8 cellular contexts compared by ENCODE assay signal in the genomic region with DNA sequence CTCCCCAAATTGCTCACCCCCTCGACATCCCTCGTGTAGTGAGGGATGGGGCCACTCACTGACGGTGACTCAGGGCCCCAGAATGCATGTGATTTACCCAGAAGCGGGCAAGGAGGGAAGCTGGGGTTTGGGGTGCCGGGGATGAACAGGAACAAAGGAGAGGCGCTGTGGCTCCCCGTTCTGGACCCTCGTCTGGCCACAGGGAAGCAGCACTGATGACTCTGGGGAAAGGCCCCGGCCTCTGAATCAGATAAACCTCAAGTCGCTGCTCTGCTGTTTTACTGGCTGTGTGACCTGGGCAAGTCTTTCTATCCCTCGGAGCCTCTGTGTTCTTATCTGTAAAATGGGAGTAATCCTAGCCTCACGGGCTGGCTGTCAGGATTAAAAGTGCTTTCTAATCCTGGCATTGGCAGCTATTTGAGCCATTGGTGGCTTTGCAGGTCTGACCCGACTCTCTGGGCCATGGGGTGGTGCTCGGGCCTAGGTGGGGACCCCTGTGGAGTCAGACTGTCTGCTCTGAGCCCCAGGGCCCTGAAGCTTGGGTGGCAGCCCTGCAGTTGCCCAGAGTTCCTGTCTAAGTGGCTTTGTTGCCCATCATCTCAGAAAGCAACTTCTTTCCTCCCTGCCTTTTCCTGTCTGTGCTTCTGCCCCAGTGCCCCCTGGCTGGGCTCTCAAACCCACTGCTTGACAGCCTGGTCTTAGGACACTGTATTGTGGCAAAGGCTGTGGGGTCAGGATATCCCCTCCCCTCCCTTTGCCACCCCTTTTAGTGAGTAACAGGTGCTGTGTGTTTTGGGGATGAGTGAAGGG. TPM values are rescaled to one million over a fixed set of nuclear protein-coding genes. Genes with fewer than 3 reads are reported as not detected.
DNase-seq lines count a peak whose midpoint lies in the region; ATAC-seq and TF ChIP-seq lines count a peak whose summit lies in the region.

No MANE protein-coding gene starts in this region.

- H3K9me2 ChIP-seq in GM23338 (ENCODE audit: insufficient read depth): no peaks in the 10 kb centered on the region

- H3K9me3 ChIP-seq in heart right ventricle (no peaks in the 10 kb centered on the region), muscle layer of duodenum (ENCODE audit: control insufficient read depth in 1 of 2, low read length in 2 of 2) (no peaks in the 10 kb centered on the region), upper lobe of right lung (no peaks in the 10 kb centered on the region)

- 87 to 91% methylated on average over 14 of the region's 14 CpGs for WGBS in heart right ventricle, 2 donors

- in situ Hi-C loops in GM13976 (cut with MboI; ENCODE audit: low sequenced_read_pairs, unreplicated experiment): no loop called here

- H2AFZ ChIP-seq in GM23338: no peak overlapping the region

- H3K27ac Mint-ChIP-seq in activated naive CD8-positive, alpha-beta T cell: peak overlapping the region; percentile 97
- H3K27ac Mint-ChIP-seq in GM23338: no peak overlapping the region

- no peak for ATAC-seq in heart right ventricle
- ATAC-seq in Right ventricle myocardium superior (ENCODE audit: poor library complexity): no peak
- no peak for ATAC-seq in upper lobe of right lung
- no peak for ATAC-seq in GM23338
- ATAC-seq in HG02759 (IDR thresholded peaks at IDR 0.05; ENCODE audit: unreplicated experiment): no peak

- H3K4me1 ChIP-seq in heart right ventricle (peaks cover 10 to 94% (median 83%) of the 10 kb centered on the region in 9 donors), muscle layer of duodenum (ENCODE audit: control insufficient read depth in 1 of 2, insufficient read depth in 2 of 2, low read length in 2 of 2) (peaks cover 3 to 44% of the 10 kb centered on the region in 2 donors), upper lobe of right lung (peaks cover 66% of the 10 kb centered on the region), GM23338 (ENCODE audit: insufficient read depth) (no peaks in the 10 kb centered on the region; the same call in 1 of the 2 replicates)

- peaks cover 80% of the 10 kb centered on the region for H3K4me1 Mint-ChIP-seq in activated naive CD8-positive, alpha-beta T cell (ENCODE audit: low read depth)
- H3K4me1 Mint-ChIP-seq in GM23338: peaks cover 20% of the 10 kb centered on the region; the same call in 2 of the 3 replicates

- intact Hi-C loops in heart right ventricle (cut with DNase I): no loop called here
- intact Hi-C loops in Right ventricle myocardium superior (cut with DNase I): no loop called here
- intact Hi-C loops in upper lobe of right lung (cut with DNase I): no loop called here

- no peaks in the 10 kb centered on the region for H3K27me3 Mint-ChIP-seq in activated naive CD8-positive, alpha-beta T cell
- H3K27me3 Mint-ChIP-seq in GM23338 (ENCODE audit: insufficient read depth, low read depth, poor library complexity): peaks cover 18% of the 10 kb centered on the region

- DNase-seq in heart right ventricle: no peak
- no peak for DNase-seq in Right ventricle myocardium superior
- no peak for DNase-seq in upper lobe of right lung
- no peak for DNase-seq in GM13976 (ENCODE audit: low spot score)
- no peak for DNase-seq in GM23338 (ENCODE audit: low spot score)

- peaks cover 0 to 28% (median 0%) of the 10 kb centered on the region in 9 donors for H3K36me3 ChIP-seq in heart right ventricle
- H3K36me3 ChIP-seq in muscle layer of duodenum (ENCODE audit: control insufficient read depth in 1 of 2, insufficient read depth in 2 of 2, low read length in 2 of 2): no peaks in the 10 kb centered on the region
- H3K36me3 ChIP-seq in upper lobe of right lung: no peaks in the 10 kb centered on the region
- H3K36me3 ChIP-seq in GM23338 (ENCODE audit: insufficient read depth): no peaks in the 10 kb centered on the region; the same call in 1 of the 2 replicates

- no peak overlapping the region for H3K4me2 ChIP-seq in GM23338

- peaks cover 16% of the 10 kb centered on the region for H3K36me3 Mint-ChIP-seq in activated naive CD8-positive, alpha-beta T cell
- no peaks in the 10 kb centered on the region; the same call in 2 of the 3 replicates for H3K36me3 Mint-ChIP-seq in GM23338 (ENCODE audit: low read depth)

- TF ChIP-seq CTCF in heart right ventricle (IDR thresholded peaks at IDR 0.05) (no peak), upper lobe of right lung (IDR thresholded peaks at IDR 0.05) (no peak), GM13976 (IDR thresholded peaks at IDR 0.05; ENCODE audit: borderline replicate concordance, control extremely low read depth, extremely low read depth, insufficient read depth, missing control alignments) (no peak), GM23338 (conservative IDR thresholded peaks at IDR 0.05; ENCODE audit: low read depth in 2 of 2) (no peak)

- peak overlapping the region; percentile 77 for H3K4me3 Mint-ChIP-seq in activated naive CD8-positive, alpha-beta T cell
- H3K4me3 Mint-ChIP-seq in GM23338: no peak overlapping the region

- peak overlapping the region in 1 of 10 donors; percentile 94 for H3K4me3 ChIP-seq in heart right ventricle
- H3K4me3 ChIP-seq in muscle layer of duodenum (ENCODE audit: low read depth in 1 of 2, low read length in 2 of 2): no peak overlapping the region
- H3K4me3 ChIP-seq in upper lobe of right lung: no peak overlapping the region
- no peak overlapping the region for H3K4me3 ChIP-seq in GM23338

- peaks cover 0 to 2% (median 0%) of the 10 kb centered on the region in 7 donors for H3K27me3 ChIP-seq in heart right ventricle
- H3K27me3 ChIP-seq in muscle layer of duodenum (ENCODE audit: low read depth, low read length): no peaks in the 10 kb centered on the region
- no peaks in the 10 kb centered on the region for H3K27me3 ChIP-seq in upper lobe of right lung
- H3K27me3 ChIP-seq in GM23338 (ENCODE audit: insufficient read depth): peaks cover 19% of the 10 kb centered on the region

- H3K27ac ChIP-seq in heart right ventricle (peak overlapping the region in 9 of 10 donors; percentile 72 to 99 (median 80)), muscle layer of duodenum (ENCODE audit: low read length) (peak overlapping the region; percentile 76), upper lobe of right lung (peak overlapping the region; percentile 79), GM23338 (ENCODE audit: low read depth) (no peak overlapping the region)

- H3K79me2 ChIP-seq in GM23338 (replicated peaks; ENCODE audit: insufficient read depth): no peaks in the 10 kb centered on the region

- peaks cover 4% of the 10 kb centered on the region for H3K9me3 Mint-ChIP-seq in activated naive CD8-positive, alpha-beta T cell (ENCODE audit: low read depth)
- no peaks in the 10 kb centered on the region for H3K9me3 Mint-ChIP-seq in GM23338

- H4K20me1 ChIP-seq in GM23338 (replicated peaks; ENCODE audit: insufficient read depth): no peaks in the 10 kb centered on the region

- H3F3A ChIP-seq in GM23338 (replicated peaks; ENCODE audit: low read depth): no peaks in the 10 kb centered on the region

TF ChIP-seq in GM23338, 12 proteins besides CTCF, POLR2A, EP300 and RAD21 (continues in another document):
- TF ChIP-seq POLR2AphosphoS5 (IDR thresholded peaks at IDR 0.05; ENCODE audit: low read depth) (no peak), NANOG (IDR thresholded peaks at IDR 0.05; ENCODE audit: borderline replicate concordance) (no peak)
- TF ChIP-seq, protein P1, sequence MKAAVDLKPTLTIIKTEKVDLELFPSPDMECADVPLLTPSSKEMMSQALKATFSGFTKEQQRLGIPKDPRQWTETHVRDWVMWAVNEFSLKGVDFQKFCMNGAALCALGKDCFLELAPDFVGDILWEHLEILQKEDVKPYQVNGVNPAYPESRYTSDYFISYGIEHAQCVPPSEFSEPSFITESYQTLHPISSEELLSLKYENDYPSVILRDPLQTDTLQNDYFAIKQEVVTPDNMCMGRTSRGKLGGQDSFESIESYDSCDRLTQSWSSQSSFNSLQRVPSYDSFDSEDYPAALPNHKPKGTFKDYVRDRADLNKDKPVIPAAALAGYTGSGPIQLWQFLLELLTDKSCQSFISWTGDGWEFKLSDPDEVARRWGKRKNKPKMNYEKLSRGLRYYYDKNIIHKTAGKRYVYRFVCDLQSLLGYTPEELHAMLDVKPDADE (IDR thresholded peaks at IDR 0.05): no peak

RNA-seq across cellular contexts. Expression of a gene that starts 5.5 kb away (rescaled TPM):
- total RNA-seq in heart right ventricle: 10 to 100 TPM in 8 of 10 donors, 1 to 10 TPM in 2; 8.0 to 55.4 (median 15.7) TPM
- 10 to 100 TPM; 11.9 to 15.3 TPM for polyA plus RNA-seq in heart right ventricle
- 13.7 TPM for total RNA-seq in Right ventricle myocardium superior
- total RNA-seq in upper lobe of right lung: 62.4 TPM
- 1.8 and 4.1 TPM in 2 replicates for total RNA-seq in GM23338 (2014; rRNA removed; shearing (Covaris generic))
- polyA plus RNA-seq in GM23338 (2016; fragmentation: Nextera tagmentation; extraction: Ambion mirVana): 0.68 and 0.91 TPM in 2 replicates

RNA-seq across cellular contexts. Expression of a gene that starts 57.6 kb away (rescaled TPM):
- 100 to 1,000 TPM in 2 of 10 donors, 10 to 100 TPM in 8; 59.6 to 161 (median 92.0) TPM for total RNA-seq in heart right ventricle
- 10 to 100 TPM; 36.9 to 48.2 TPM for polyA plus RNA-seq in heart right ventricle
- 63.3 TPM for total RNA-seq in Right ventricle myocardium superior
- total RNA-seq in upper lobe of right lung: 74.7 TPM
- 34.7 and 34.9 TPM in 2 replicates for total RNA-seq in GM23338 (2014; rRNA removed; shearing (Covaris generic))
- 7.5 and 10.7 TPM in 2 replicates for polyA plus RNA-seq in GM23338 (2016; fragmentation: Nextera tagmentation; extraction: Ambion mirVana)
